ENCODE assay signal across 8 cellular contexts in the genomic region with DNA sequence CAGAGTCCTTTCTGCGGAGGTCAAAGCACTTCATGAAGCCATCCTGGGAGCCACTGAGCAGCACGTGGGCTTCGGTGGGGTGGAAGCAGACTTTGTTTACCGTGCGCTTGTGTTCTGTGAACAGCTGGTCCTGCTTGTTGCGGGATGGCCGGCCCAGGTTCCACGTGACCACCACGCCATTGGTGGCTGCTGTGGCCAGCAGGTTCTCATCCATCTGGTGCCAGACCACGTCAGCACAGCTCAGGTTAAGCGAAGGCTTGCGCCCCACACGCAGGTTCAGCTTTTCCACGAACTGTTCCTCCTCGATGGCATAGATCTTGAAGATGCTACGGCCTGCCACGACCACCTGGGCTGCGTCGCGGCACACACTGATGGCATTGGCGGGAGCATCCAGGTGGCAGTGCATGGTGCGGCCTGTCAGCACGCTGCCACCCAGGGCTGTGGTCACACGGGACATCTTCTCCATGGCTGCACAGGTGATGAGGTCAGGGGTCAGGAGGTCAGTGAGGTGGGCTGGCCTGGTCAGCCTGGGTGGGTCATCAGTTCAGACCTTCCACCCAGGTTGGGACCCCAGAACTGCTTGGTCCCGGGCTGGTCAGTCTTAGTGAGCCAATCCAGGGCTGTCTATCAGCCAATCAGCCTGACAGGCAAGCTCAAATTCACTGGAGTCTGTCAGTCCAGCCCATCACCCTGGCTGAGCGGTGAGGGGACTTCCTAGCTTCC. TPM values are rescaled to one million over a fixed set of nuclear protein-coding genes. Genes with fewer than 3 reads are reported as not detected.
DNase-seq lines count a peak whose midpoint lies in the region; ATAC-seq, FAIRE-seq and TF ChIP-seq lines count a peak whose summit lies in the region.

No MANE protein-coding gene starts in this region.

- TF ChIP-seq CTCF in suprapubic skin (IDR thresholded peaks at IDR 0.05) (no peak), D721Med (IDR thresholded peaks at IDR 0.05; ENCODE audit: insufficient read depth, missing control alignments) (no peak)

- no peaks in the 10 kb centered on the region for H3K27me3 Mint-ChIP-seq in activated CD4-positive, alpha-beta T cell treated with anti-CD3 and anti-CD28 coated beads for 36 hours
- peaks cover 3% of the 10 kb centered on the region for H3K27me3 Mint-ChIP-seq in activated naive CD8-positive, alpha-beta T cell treated with anti-CD3 and anti-CD28 coated beads, Interleukin-2, amount 50 U/mL, for 24 hours

- H3K27me3 ChIP-seq in layer of hippocampus (ENCODE audit: control insufficient read depth, insufficient read depth, low read length) (peaks cover 2% of the 10 kb centered on the region), suprapubic skin (peaks cover 25% of the 10 kb centered on the region)

- peak overlapping the region; percentile 80 for H3K27ac Mint-ChIP-seq in activated CD4-positive, alpha-beta T cell treated with anti-CD3 and anti-CD28 coated beads for 36 hours
- H3K27ac Mint-ChIP-seq in activated naive CD8-positive, alpha-beta T cell treated with anti-CD3 and anti-CD28 coated beads, Interleukin-2, amount 50 U/mL, for 24 hours: peak overlapping the region; percentile 81

- DNase-seq in activated CD4-positive, alpha-beta T cell treated with anti-CD3 and anti-CD28 coated beads for 36 hours: no peak
- DNase-seq in activated CD4-positive, alpha-beta T cell treated with anti-CD3 and anti-CD28 coated beads for 1 hour: no peak
- no peak for DNase-seq in activated naive CD8-positive, alpha-beta T cell treated with anti-CD3 and anti-CD28 coated beads, Interleukin-2, amount 50 U/mL, for 24 hours
- no peak for DNase-seq in suprapubic skin (ENCODE audit: low spot score in 2 of 2)
- DNase-seq in D721Med (ENCODE audit: insufficient read length, low spot score): no peak
- no peak for DNase-seq in NCI-H1417 (lab: John Stamatoyannopoulos, UW)
- DNase-seq in COR-L47 (lab: John Stamatoyannopoulos, UW): no peak

- intact Hi-C loops in activated CD4-positive, alpha-beta T cell treated with anti-CD3 and anti-CD28 coated beads for 36 hours (cut with DNase I, micrococcal nuclease): no loop called here

- no peak for TF ChIP-seq EP300 in suprapubic skin (IDR thresholded peaks at IDR 0.05)

- no peaks in the 10 kb centered on the region for H3K9me3 ChIP-seq in suprapubic skin

- POLR2A ChIA-PET in activated CD4-positive, alpha-beta T cell treated with anti-CD3 and anti-CD28 coated beads for 36 hours (lab: Charles Lee): no interaction called here

- ATAC-seq in activated CD4-positive, alpha-beta T cell treated with anti-CD3 and anti-CD28 coated beads for 36 hours: no peak
- ATAC-seq in activated naive CD8-positive, alpha-beta T cell treated with anti-CD3 and anti-CD28 coated beads, Interleukin-2, amount 50 U/mL, for 24 hours: no peak

- peaks cover 16% of the 10 kb centered on the region for H3K36me3 ChIP-seq in suprapubic skin

- 87% methylated on average over 3 of the region's 26 CpGs for WGBS in suprapubic skin

- CTCF ChIA-PET in activated CD4-positive, alpha-beta T cell treated with anti-CD3 and anti-CD28 coated beads for 36 hours (lab: Charles Lee): interaction anchor here (0.7 to 1.7 kb wide), 3 partner anchors 23 to 61 kb away, joined by 3 to 4 read pairs (median 3); no protein-coding TSS in a partner anchor

- H3K27ac ChIP-seq in layer of hippocampus (ENCODE audit: low read depth, low read length): peak overlapping the region; percentile 71
- H3K27ac ChIP-seq in suprapubic skin: peak overlapping the region; percentile 92

- no peak for TF ChIP-seq POLR2A in suprapubic skin (IDR thresholded peaks at IDR 0.05)

- peaks cover 68% of the 10 kb centered on the region for H3K4me1 ChIP-seq in suprapubic skin

- H3K4me3 Mint-ChIP-seq in activated CD4-positive, alpha-beta T cell treated with anti-CD3 and anti-CD28 coated beads for 36 hours: peak overlapping the region; percentile 85
- H3K4me3 Mint-ChIP-seq in activated naive CD8-positive, alpha-beta T cell treated with anti-CD3 and anti-CD28 coated beads, Interleukin-2, amount 50 U/mL, for 24 hours: peak overlapping the region; percentile 86

- FAIRE-seq in D721Med (lab: Jason Lieb, UNC): no peak

- no peaks in the 10 kb centered on the region for H3K9me3 Mint-ChIP-seq in activated CD4-positive, alpha-beta T cell treated with anti-CD3 and anti-CD28 coated beads for 36 hours (ENCODE audit: low read depth)
- H3K9me3 Mint-ChIP-seq in activated naive CD8-positive, alpha-beta T cell treated with anti-CD3 and anti-CD28 coated beads, Interleukin-2, amount 50 U/mL, for 24 hours: no peaks in the 10 kb centered on the region

- H3K36me3 Mint-ChIP-seq in activated CD4-positive, alpha-beta T cell treated with anti-CD3 and anti-CD28 coated beads for 36 hours (ENCODE audit: low read depth): peaks cover 10% of the 10 kb centered on the region
- H3K36me3 Mint-ChIP-seq in activated naive CD8-positive, alpha-beta T cell treated with anti-CD3 and anti-CD28 coated beads, Interleukin-2, amount 50 U/mL, for 24 hours (ENCODE audit: low read depth): peaks cover 3% of the 10 kb centered on the region

- peak overlapping the region; percentile 98 for H3K4me3 ChIP-seq in suprapubic skin

- H3K4me1 Mint-ChIP-seq in activated CD4-positive, alpha-beta T cell treated with anti-CD3 and anti-CD28 coated beads for 36 hours: peaks cover 21% of the 10 kb centered on the region
- peaks cover 19% of the 10 kb centered on the region for H3K4me1 Mint-ChIP-seq in activated naive CD8-positive, alpha-beta T cell treated with anti-CD3 and anti-CD28 coated beads, Interleukin-2, amount 50 U/mL, for 24 hours

RNA-seq across cellular contexts. Expression of gene WDR24, which starts 0.9 kb away (rescaled TPM):
- total RNA-seq in activated CD4-positive, alpha-beta T cell treated with anti-CD3 and anti-CD28 coated beads for 36 hours: 10 to 100 TPM; 18.4 to 23.1 TPM
- 10 to 100 TPM; 12.3 to 18.7 (median 15.1) TPM for total RNA-seq in suprapubic skin

RNA-seq across cellular contexts. Expression of gene JMJD8, which starts 5.2 kb away (rescaled TPM):
- total RNA-seq in activated CD4-positive, alpha-beta T cell treated with anti-CD3 and anti-CD28 coated beads for 36 hours: 10 to 100 TPM; 26.1 to 31.4 TPM
- total RNA-seq in suprapubic skin: 10 to 100 TPM; 47.0 to 87.4 (median 60.5) TPM

RNA-seq across cellular contexts. Expression of gene STUB1, which starts 9.1 kb away (rescaled TPM):
- 10 to 100 TPM; 61.1 to 67.0 TPM for total RNA-seq in activated CD4-positive, alpha-beta T cell treated with anti-CD3 and anti-CD28 coated beads for 36 hours
- 100 to 1,000 TPM; 116 to 143 (median 125) TPM for total RNA-seq in suprapubic skin

RNA-seq across cellular contexts. Expression of gene RHBDL1, which starts 13.9 kb away (rescaled TPM):
- under 1 TPM; 0.40 to 0.59 TPM for total RNA-seq in activated CD4-positive, alpha-beta T cell treated with anti-CD3 and anti-CD28 coated beads for 36 hours
- total RNA-seq in suprapubic skin: 1 to 10 TPM; 1.2 to 8.9 (median 3.9) TPM

RNA-seq across cellular contexts. Expression of gene FBXL16, which starts 16.3 kb away (rescaled TPM):
- total RNA-seq in activated CD4-positive, alpha-beta T cell treated with anti-CD3 and anti-CD28 coated beads for 36 hours: 1 to 10 TPM; 6.1 to 6.8 TPM
- 10 to 100 TPM; 13.7 to 23.1 (median 17.9) TPM for total RNA-seq in suprapubic skin
